Comparison of ENCODE assay signal across 40 cellular contexts in genomic region chr7:142142702-142143101, GRCh38. TPM values are rescaled to one million over a fixed set of nuclear protein-coding genes. Genes with fewer than 3 reads are reported as not detected.
"Had no signal": no experiment of that assay in that cellular context is flagged by ENCODE, and none has a peak within 500 bp of the region (broad histone marks: within the 10 kb centered on the region; RNA-seq: fewer than 3 reads in every experiment).

No MANE protein-coding gene starts in this region.

- H3K4me1 Mint-ChIP-seq: activated naive CD4-positive, alpha-beta T cell treated with anti-CD3 and anti-CD28 coated beads, Interleukin-2, amount 10 ng/mL, durations not matched to agents 7 days and 5 days; activated naive CD4-positive, alpha-beta T cell treated with anti-CD3 and anti-CD28 coated beads, Interleukin-2, amount 50 U/mL, for 24 hours; activated naive CD8-positive, alpha-beta T cell treated with anti-CD3 and anti-CD28 coated beads for 36 hours; activated naive CD8-positive, alpha-beta T cell treated with anti-CD3 and anti-CD28 coated beads, Interleukin-2, amount 10 ng/mL, durations not matched to agents 7 days and 5 days; activated naive CD8-positive, alpha-beta T cell treated with anti-CD3 and anti-CD28 coated beads, Interleukin-2, amount 50 U/mL, for 24 hours; activated T-helper 17 cell treated with anti-CD3 and anti-CD28 coated beads, Interleukin-2, amount 50 U/mL, for 72 hours; central memory CD8-positive, alpha-beta T cell had no signal

- H3K4me3 Mint-ChIP-seq: activated naive CD4-positive, alpha-beta T cell treated with anti-CD3 and anti-CD28 coated beads for 36 hours; activated naive CD4-positive, alpha-beta T cell treated with anti-CD3 and anti-CD28 coated beads, Interleukin-2, amount 10 ng/mL, durations not matched to agents 7 days and 5 days; activated naive CD4-positive, alpha-beta T cell treated with anti-CD3 and anti-CD28 coated beads, Interleukin-2, amount 50 U/mL, for 24 hours; activated naive CD8-positive, alpha-beta T cell; activated naive CD8-positive, alpha-beta T cell treated with anti-CD3 and anti-CD28 coated beads for 36 hours; activated naive CD8-positive, alpha-beta T cell treated with anti-CD3 and anti-CD28 coated beads, Interleukin-2, amount 10 ng/mL, durations not matched to agents 7 days and 5 days; activated naive CD8-positive, alpha-beta T cell treated with anti-CD3 and anti-CD28 coated beads, Interleukin-2, amount 50 U/mL, for 24 hours; activated T-cell treated with anti-CD3 and anti-CD28 coated beads, Interleukin-2, amount 50 U/mL, for 4 hours; activated T-cell treated with anti-CD3 and anti-CD28 coated beads, Interleukin-2, amount 50 U/mL, for 72 hours; activated T-helper 1 cell treated with anti-CD3 and anti-CD28 coated beads, Interleukin-12 subunit alpha, Interleukin-12 subunit beta, Interleukin-2, Interleukin-4 antibody, amounts not matched to agents 30 ng/mL and 10 ng/mL and 1 ng/mL, durations not matched to agents 14 hours and 24 hours and 36 hours; activated T-helper 17 cell treated with anti-CD3 and anti-CD28 coated beads, Interleukin-2, amount 50 U/mL, for 72 hours; brain; central memory CD8-positive, alpha-beta T cell had no signal

- H3K9me3 Mint-ChIP-seq: activated naive CD4-positive, alpha-beta T cell treated with anti-CD3 and anti-CD28 coated beads for 36 hours; activated naive CD4-positive, alpha-beta T cell treated with anti-CD3 and anti-CD28 coated beads, Interleukin-2, amount 10 ng/mL, durations not matched to agents 7 days and 5 days; activated naive CD4-positive, alpha-beta T cell treated with anti-CD3 and anti-CD28 coated beads, Interleukin-2, amount 50 U/mL, for 24 hours; activated naive CD4-positive, alpha-beta T cell treated with anti-CD3 and anti-CD28 coated beads, Interleukin-2, amount 50 U/mL, for 72 hours; activated naive CD8-positive, alpha-beta T cell treated with anti-CD3 and anti-CD28 coated beads for 36 hours; activated naive CD8-positive, alpha-beta T cell treated with anti-CD3 and anti-CD28 coated beads, Interleukin-2, amount 10 ng/mL, durations not matched to agents 7 days and 5 days; activated naive CD8-positive, alpha-beta T cell treated with anti-CD3 and anti-CD28 coated beads, Interleukin-2, amount 50 U/mL, for 24 hours; activated T-cell treated with anti-CD3 and anti-CD28 coated beads, Interleukin-2, amount 50 U/mL, for 4 hours; activated T-cell treated with anti-CD3 and anti-CD28 coated beads, Interleukin-2, amount 50 U/mL, for 72 hours; activated T-helper 1 cell treated with anti-CD3 and anti-CD28 coated beads, Interleukin-12 subunit alpha, Interleukin-12 subunit beta, Interleukin-2, Interleukin-4 antibody, amounts not matched to agents 30 ng/mL and 10 ng/mL and 1 ng/mL, durations not matched to agents 14 hours and 24 hours and 36 hours; activated T-helper 17 cell treated with anti-CD3 and anti-CD28 coated beads, Interleukin-2, amount 50 U/mL, for 72 hours; activated T-helper 2 cell treated with anti-CD3 and anti-CD28 coated beads, Interferon-gamma antibody, Interleukin-2, Interleukin-4, amounts not matched to agents 10 μg/mL and 5 μg/mL and 100 μg/mL, durations not matched to agents 14 hours and 24 hours and 36 hours; brain; central memory CD8-positive, alpha-beta T cell had no signal

- H3K36me3 Mint-ChIP-seq: activated naive CD4-positive, alpha-beta T cell treated with anti-CD3 and anti-CD28 coated beads, Interleukin-2, amount 10 ng/mL, durations not matched to agents 7 days and 5 days; activated naive CD4-positive, alpha-beta T cell treated with anti-CD3 and anti-CD28 coated beads, Interleukin-2, amount 50 U/mL, for 24 hours; activated naive CD4-positive, alpha-beta T cell treated with anti-CD3 and anti-CD28 coated beads, Interleukin-2, amount 50 U/mL, for 72 hours; activated naive CD8-positive, alpha-beta T cell; activated naive CD8-positive, alpha-beta T cell treated with anti-CD3 and anti-CD28 coated beads for 36 hours; activated naive CD8-positive, alpha-beta T cell treated with anti-CD3 and anti-CD28 coated beads, Interleukin-2, amount 10 ng/mL, durations not matched to agents 7 days and 5 days; brain had no signal

- DNase-seq: activated effector memory CD4-positive, alpha-beta T cell treated with anti-CD3 and anti-CD28 coated beads, Interleukin-2, amount 50 U/mL, for 16 hours; activated effector memory CD4-positive, alpha-beta T cell treated with Interleukin-2 at 50 U/mL for 16 hours; activated gamma-delta T cell; activated gamma-delta T cell treated with Interleukin-2 at 50 U/mL for 16 hours; activated naive CD4-positive, alpha-beta T cell; activated naive CD4-positive, alpha-beta T cell treated with anti-CD3 and anti-CD28 coated beads for 36 hours; activated naive CD4-positive, alpha-beta T cell treated with anti-CD3 and anti-CD28 coated beads, Interleukin-2, amount 10 ng/mL, durations not matched to agents 7 days and 5 days; activated naive CD4-positive, alpha-beta T cell treated with anti-CD3 and anti-CD28 coated beads, Interleukin-2, amount 50 U/mL, for 16 hours; activated naive CD4-positive, alpha-beta T cell treated with Interleukin-2 at 50 U/mL for 16 hours; activated naive CD8-positive, alpha-beta T cell treated with anti-CD3 and anti-CD28 coated beads for 36 hours; activated naive CD8-positive, alpha-beta T cell treated with anti-CD3 and anti-CD28 coated beads, Interleukin-2, amount 10 ng/mL, durations not matched to agents 7 days and 5 days; activated naive CD8-positive, alpha-beta T cell treated with anti-CD3 and anti-CD28 coated beads, Interleukin-2, amount 50 U/mL, for 24 hours; activated T-cell treated with anti-CD3 and anti-CD28 coated beads, Interleukin-2, amount 50 U/mL, for 4 hours; activated T-cell treated with anti-CD3 and anti-CD28 coated beads, Interleukin-2, amount 50 U/mL, for 48 hours; activated T-cell treated with anti-CD3 and anti-CD28 coated beads, Interleukin-2, amount 50 U/mL, for 72 hours; adrenal gland; amniotic stem cell; amygdala; anterior cingulate cortex; aorta; body of pancreas; brain microvascular endothelial cell; caudate nucleus; central memory CD4-positive, alpha-beta T cell; cerebellar nuclear complex had no signal

- H3K27me3 Mint-ChIP-seq: activated naive CD4-positive, alpha-beta T cell treated with anti-CD3 and anti-CD28 coated beads, Interleukin-2, amount 10 ng/mL, durations not matched to agents 7 days and 5 days; activated naive CD8-positive, alpha-beta T cell; activated naive CD8-positive, alpha-beta T cell treated with anti-CD3 and anti-CD28 coated beads for 36 hours; activated naive CD8-positive, alpha-beta T cell treated with anti-CD3 and anti-CD28 coated beads, Interleukin-2, amount 50 U/mL, for 24 hours; central memory CD8-positive, alpha-beta T cell had no signal

- H3K9me3 ChIP-seq: adrenal gland, ascending aorta, body of pancreas, breast epithelium had no signal

- H3K27me3 ChIP-seq: adrenal gland, ascending aorta, body of pancreas, brain microvascular endothelial cell, breast epithelium, cardiac muscle cell had no signal

- H3K36me3 ChIP-seq: adrenal gland, ascending aorta, brain microvascular endothelial cell, breast epithelium, cardiac muscle cell had no signal

- H3K27ac ChIP-seq: adrenal gland, ascending aorta, body of pancreas, brain microvascular endothelial cell, breast epithelium, cardiac muscle cell had no signal

- H3K27ac Mint-ChIP-seq: activated naive CD4-positive, alpha-beta T cell treated with anti-CD3 and anti-CD28 coated beads for 36 hours; activated naive CD4-positive, alpha-beta T cell treated with anti-CD3 and anti-CD28 coated beads, Interleukin-2, amount 10 ng/mL, durations not matched to agents 7 days and 5 days; activated naive CD4-positive, alpha-beta T cell treated with anti-CD3 and anti-CD28 coated beads, Interleukin-2, amount 50 U/mL, for 24 hours; activated naive CD4-positive, alpha-beta T cell treated with anti-CD3 and anti-CD28 coated beads, Interleukin-2, amount 50 U/mL, for 72 hours; activated naive CD8-positive, alpha-beta T cell; activated naive CD8-positive, alpha-beta T cell treated with anti-CD3 and anti-CD28 coated beads for 36 hours; activated naive CD8-positive, alpha-beta T cell treated with anti-CD3 and anti-CD28 coated beads, Interleukin-2, amount 10 ng/mL, durations not matched to agents 7 days and 5 days; activated naive CD8-positive, alpha-beta T cell treated with anti-CD3 and anti-CD28 coated beads, Interleukin-2, amount 50 U/mL, for 24 hours; activated T-cell treated with anti-CD3 and anti-CD28 coated beads, Interleukin-2, amount 50 U/mL, for 72 hours; activated T-helper 1 cell treated with anti-CD3 and anti-CD28 coated beads, Interleukin-12 subunit alpha, Interleukin-12 subunit beta, Interleukin-2, Interleukin-4 antibody, amounts not matched to agents 30 ng/mL and 10 ng/mL and 1 ng/mL, durations not matched to agents 14 hours and 24 hours and 36 hours; activated T-helper 17 cell treated with anti-CD3 and anti-CD28 coated beads, Interleukin-2, amount 50 U/mL, for 72 hours; activated T-helper 2 cell treated with anti-CD3 and anti-CD28 coated beads, Interferon-gamma antibody, Interleukin-2, Interleukin-4, amounts not matched to agents 10 μg/mL and 5 μg/mL and 100 μg/mL, durations not matched to agents 14 hours and 24 hours and 36 hours; brain had no signal

- H3K4me3 ChIP-seq: adrenal gland, ascending aorta, body of pancreas, breast epithelium, cardiac muscle cell had no signal

- FAIRE-seq: astrocyte, bronchial epithelial cell, colon had no signal

- H3K4me1 ChIP-seq: adrenal gland, ascending aorta, breast epithelium had no signal

- ATAC-seq: activated naive CD4-positive, alpha-beta T cell treated with anti-CD3 and anti-CD28 coated beads, Interleukin-2, amount 50 U/mL, for 72 hours; activated naive CD8-positive, alpha-beta T cell treated with anti-CD3 and anti-CD28 coated beads, Interleukin-2, amount 50 U/mL, for 24 hours; activated T-cell treated with anti-CD3 and anti-CD28 coated beads, Interleukin-2, amount 50 U/mL, for 4 hours; activated T-cell treated with anti-CD3 and anti-CD28 coated beads, Interleukin-2, amount 50 U/mL, for 72 hours; activated T-helper 17 cell treated with anti-CD3 and anti-CD28 coated beads, Interleukin-2, amount 50 U/mL, for 72 hours; body of pancreas had no signal

RNA-seq across cellular contexts. Expression of gene MGAM2, which starts 31.2 kb away (rescaled TPM):
- total RNA-seq: activated naive CD4-positive, alpha-beta T cell treated with anti-CD3 and anti-CD28 coated beads for 36 hours; activated naive CD4-positive, alpha-beta T cell treated with anti-CD3 and anti-CD28 coated beads, Interleukin-2, amount 50 U/mL, for 72 hours; activated naive CD8-positive, alpha-beta T cell treated with anti-CD3 and anti-CD28 coated beads for 36 hours; activated naive CD8-positive, alpha-beta T cell treated with anti-CD3 and anti-CD28 coated beads, Interleukin-2, amount 10 ng/mL, durations not matched to agents 7 days and 5 days; activated T-cell treated with anti-CD3 and anti-CD28 coated beads, Interleukin-2, amount 50 U/mL, for 4 hours; activated T-helper 1 cell treated with anti-CD3 and anti-CD28 coated beads, Interleukin-12 subunit alpha, Interleukin-12 subunit beta, Interleukin-2, Interleukin-4 antibody, amounts not matched to agents 30 ng/mL and 10 ng/mL and 1 ng/mL, durations not matched to agents 14 hours and 24 hours and 36 hours; activated T-helper 2 cell treated with anti-CD3 and anti-CD28 coated beads, Interferon-gamma antibody, Interleukin-2, Interleukin-4, amounts not matched to agents 10 μg/mL and 5 μg/mL and 100 μg/mL, durations not matched to agents 14 hours and 24 hours and 36 hours; adrenal gland; ascending aorta; bronchial epithelial cell; chondrocyte had no signal
- polyA plus RNA-seq: cardiac muscle cell had no signal
